Comparison of ENCODE assay signal across 8 cellular contexts in the genomic region with DNA sequence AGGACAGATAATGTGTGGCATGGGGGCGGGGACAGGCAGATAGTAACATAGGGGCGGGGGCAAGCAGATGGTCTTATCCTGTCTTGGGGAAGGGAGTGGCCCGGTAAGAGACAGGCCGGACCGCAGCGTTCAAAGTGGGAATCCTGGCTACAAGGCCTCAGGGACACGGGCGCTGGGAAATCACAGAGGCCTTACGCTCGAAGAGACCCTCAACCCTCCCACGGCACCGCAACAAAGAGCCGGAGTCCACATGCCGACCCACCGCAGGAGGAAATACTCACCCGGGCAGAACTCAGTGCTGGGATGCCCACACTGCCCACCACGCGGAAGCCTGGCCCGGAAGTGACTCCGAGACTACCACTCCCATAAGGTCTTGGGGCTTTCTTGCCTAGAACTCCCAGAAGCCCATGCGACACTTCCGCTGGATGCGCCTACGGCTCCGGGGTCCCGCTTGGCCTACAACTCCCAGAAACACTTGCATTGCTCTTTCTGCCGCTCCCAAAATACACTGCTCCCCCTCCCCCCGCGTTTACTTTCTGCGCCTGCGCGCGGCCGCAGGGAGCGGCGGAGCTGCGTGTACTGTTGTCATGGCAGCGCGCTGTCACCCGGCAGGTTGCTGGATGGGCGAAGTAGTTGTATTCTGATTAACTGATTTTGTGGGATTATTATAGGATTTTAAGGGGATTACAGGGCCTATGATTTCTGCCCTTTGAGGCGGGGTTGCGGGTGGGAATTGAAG. TPM values are rescaled to one million over a fixed set of nuclear protein-coding genes. Genes with fewer than 3 reads are reported as not detected.
DNase-seq lines count a peak whose midpoint lies in the region; ATAC-seq and TF ChIP-seq lines count a peak whose summit lies in the region.

A gene (minus strand): TSS at position 344 of the 739 bp plus-strand sequence. CDS start 3,840 bp downstream, outside the sequence.

- H3K27ac ChIP-seq in CD8-positive, alpha-beta T cell (ENCODE audit: low read depth, low read length): peak within 1 kb of the TSS; percentile 88
- H3K27ac ChIP-seq in effector memory CD4-positive, alpha-beta T cell (ENCODE audit: insufficient read depth, low read length, poor library complexity, severe bottlenecking): peak within 1 kb of the TSS; percentile 73

- no peaks in the 10 kb centered on the region for H3K36me3 ChIP-seq in CD8-positive, alpha-beta T cell (ENCODE audit: insufficient read depth, low read length)
- H3K36me3 ChIP-seq in effector memory CD4-positive, alpha-beta T cell (ENCODE audit: control insufficient read depth, insufficient read depth, low read length): peaks cover 6% of the 10 kb centered on the region

- H3K27me3 Mint-ChIP-seq in CD8-positive, alpha-beta T cell (ENCODE audit: low read depth): no peaks in the 10 kb centered on the region

- TF ChIP-seq CTCF in CD8-positive, alpha-beta T cell (IDR thresholded peaks at IDR 0.05): no peak

- CTCF ChIA-PET in CD8-positive, alpha-beta T cell (lab: Charles Lee): interaction anchor here (1.5 to 1.9 kb wide), 2 partner anchors 14 to 50 kb away, joined by 4 to 5 read pairs; no protein-coding TSS in a partner anchor
- CTCF ChIA-PET in activated CD8-positive, alpha-beta memory T cell treated with anti-CD3 and anti-CD28 coated beads for 36 hours (lab: Charles Lee): no interaction called here

- DNase-seq in CD8-positive, alpha-beta T cell: peak; percentile 97 to 99 (median 98)
- DNase-seq in HS-27A (ENCODE audit: low read depth): peak; percentile 92
- peak; percentile 88 for DNase-seq in NK-92 (lab: John Stamatoyannopoulos, UW; ENCODE audit: unreplicated experiment)
- peak; percentile 96 to 98 (median 98) for DNase-seq in effector memory CD4-positive, alpha-beta T cell
- peak; percentile 99 for DNase-seq in lung microvascular endothelial cell (ENCODE audit: low read depth in 2 of 2)
- peak; percentile 96 to 98 (median 97) for DNase-seq in stimulated activated CD4-positive, alpha-beta T cell treated with anti-CD3 and anti-CD28 coated beads, TNF-alpha, amount 100 ng/mL, for 48 hours (ENCODE audit: low read depth in 3 of 3)

- intact Hi-C loops in CD8-positive, alpha-beta T cell (cut with DNase I, micrococcal nuclease): loop anchor here (1.0 to 10.0 kb wide), 11 partner anchors 15 to 1241 kb away; a partner anchor contains a TSS

- peak within 1 kb of the TSS; percentile 63 for H3K4me3 ChIP-seq in CD8-positive, alpha-beta T cell (ENCODE audit: low read depth, low read length)
- H3K4me3 ChIP-seq in effector memory CD4-positive, alpha-beta T cell (ENCODE audit: insufficient read depth, low read depth, low read length, poor library complexity, severe bottlenecking): peak within 1 kb of the TSS; percentile 62

- peaks cover 19% of the 10 kb centered on the region for H3K4me1 ChIP-seq in CD8-positive, alpha-beta T cell (ENCODE audit: insufficient read depth, low read length)
- peaks cover 22% of the 10 kb centered on the region for H3K4me1 ChIP-seq in effector memory CD4-positive, alpha-beta T cell (ENCODE audit: control insufficient read depth, insufficient read depth, low read length, poor library complexity, severe bottlenecking)

- H3K27me3 ChIP-seq in CD8-positive, alpha-beta T cell (ENCODE audit: insufficient read depth, low read length): no peaks in the 10 kb centered on the region
- no peaks in the 10 kb centered on the region for H3K27me3 ChIP-seq in effector memory CD4-positive, alpha-beta T cell (replicated peaks; ENCODE audit: control insufficient read depth, insufficient read depth, low read length, poor library complexity, severe bottlenecking)

- peak within 1 kb of the TSS; percentile 97 for H3K4me3 Mint-ChIP-seq in CD8-positive, alpha-beta T cell

- H3K9me3 Mint-ChIP-seq in CD8-positive, alpha-beta T cell: no peaks in the 10 kb centered on the region

- POLR2A ChIA-PET in CD8-positive, alpha-beta T cell (lab: Charles Lee): no interaction called here
- POLR2A ChIA-PET in activated CD8-positive, alpha-beta memory T cell treated with anti-CD3 and anti-CD28 coated beads for 36 hours (lab: Charles Lee): no interaction called here

- H3K27ac Mint-ChIP-seq in CD8-positive, alpha-beta T cell: peak within 1 kb of the TSS; percentile 96

- H3K4me1 Mint-ChIP-seq in CD8-positive, alpha-beta T cell (ENCODE audit: low read depth): peaks cover 44% of the 10 kb centered on the region

- H3K36me3 Mint-ChIP-seq in CD8-positive, alpha-beta T cell: peaks cover 32% of the 10 kb centered on the region

- peak; percentile 98 for ATAC-seq in CD8-positive, alpha-beta T cell
- peak; percentile 92 for ATAC-seq in GM19467 (IDR thresholded peaks at IDR 0.05; ENCODE audit: unreplicated experiment)

- no peaks in the 10 kb centered on the region for H3K9me3 ChIP-seq in CD8-positive, alpha-beta T cell (ENCODE audit: low read length)
- H3K9me3 ChIP-seq in effector memory CD4-positive, alpha-beta T cell (ENCODE audit: control insufficient read depth, low read length): no peaks in the 10 kb centered on the region

RNA-seq across cellular contexts. Expression of the gene that starts here (rescaled TPM):
- total RNA-seq in CD8-positive, alpha-beta T cell: 1 to 10 TPM; 1.7 TPM
- total RNA-seq in activated CD8-positive, alpha-beta memory T cell treated with anti-CD3 and anti-CD28 coated beads for 36 hours: 10 to 100 TPM; 11.5 to 12.1 TPM
- total RNA-seq in lung microvascular endothelial cell: 4.1 and 7.3 TPM in 2 replicates

Comparison
In these comparisons a context has a peak if more than half of its experiments do, and no peak if none do; other contexts are left out.
1. Peak in every context shown above with its lines: DNase-seq, ATAC-seq, H3K4me3 ChIP-seq and H3K27ac ChIP-seq.